ENCODE assay signal across 15 cellular contexts in genomic region chr17:18197535-18198194, GRCh38. TPM values are rescaled to one million over a fixed set of nuclear protein-coding genes. Genes with fewer than 3 reads are reported as not detected.
DNase-seq lines count a peak whose midpoint lies in the region; ATAC-seq and TF ChIP-seq lines count a peak whose summit lies in the region.
"Had no signal": no experiment of that assay in that cellular context is flagged by ENCODE, and none has a peak within 500 bp of the region (broad histone marks: within the 10 kb centered on the region; RNA-seq: fewer than 3 reads in every experiment).

No MANE protein-coding gene starts in this region.

- H3K27ac Mint-ChIP-seq in natural killer cell = peak overlapping the region; percentile 7 to 74
- peak overlapping the region in 1 of 2 donors; percentile 2 for H3K27ac Mint-ChIP-seq in natural killer cell treated with Interleukin-12 subunit alpha and Interleukin-12 subunit beta and Interleukin-15 and Interleukin-18, amount 100 ng/mL, for 72 hours
- H3K27ac Mint-ChIP-seq in activated naive CD8-positive, alpha-beta T cell treated with anti-CD3 and anti-CD28 coated beads, Interleukin-2, amount 10 ng/mL, durations not matched to agents 7 days and 5 days = peak overlapping the region; percentile 16
- peak overlapping the region in 8 of 10 donors; percentile 0 to 84 (median 48) for H3K27ac Mint-ChIP-seq in naive thymus-derived CD8-positive, alpha-beta T cell

- no peaks in the 10 kb centered on the region for H3K9me3 Mint-ChIP-seq in natural killer cell
- H3K9me3 Mint-ChIP-seq in natural killer cell treated with Interleukin-12 subunit alpha and Interleukin-12 subunit beta and Interleukin-15 and Interleukin-18, amount 100 ng/mL, for 72 hours = no peaks in the 10 kb centered on the region
- no peaks in the 10 kb centered on the region for H3K9me3 Mint-ChIP-seq in activated naive CD8-positive, alpha-beta T cell treated with anti-CD3 and anti-CD28 coated beads, Interleukin-2, amount 10 ng/mL, durations not matched to agents 7 days and 5 days
- no peaks in the 10 kb centered on the region for H3K9me3 Mint-ChIP-seq in naive thymus-derived CD8-positive, alpha-beta T cell

- intact Hi-C loops in natural killer cell (cut with micrococcal nuclease) = no loop called here

- ATAC-seq in natural killer cell (no peak), GM19452 (IDR thresholded peaks at IDR 0.05; ENCODE audit: unreplicated experiment) (no peak)
- ATAC-seq in natural killer cell treated with Interleukin-12 subunit alpha and Interleukin-12 subunit beta and Interleukin-15 and Interleukin-18, amount 100 ng/mL, for 72 hours = no peak
- ATAC-seq in activated naive CD8-positive, alpha-beta T cell treated with anti-CD3 and anti-CD28 coated beads, Interleukin-2, amount 10 ng/mL, durations not matched to agents 7 days and 5 days (ENCODE audit: low read depth) = no peak
- no peak for ATAC-seq in naive thymus-derived CD8-positive, alpha-beta T cell
- ATAC-seq: HepG2 had no signal

- no peak overlapping the region for H3K4me3 Mint-ChIP-seq in natural killer cell
- H3K4me3 Mint-ChIP-seq in natural killer cell treated with Interleukin-12 subunit alpha and Interleukin-12 subunit beta and Interleukin-15 and Interleukin-18, amount 100 ng/mL, for 72 hours = no peak overlapping the region
- no peak overlapping the region for H3K4me3 Mint-ChIP-seq in activated naive CD8-positive, alpha-beta T cell treated with anti-CD3 and anti-CD28 coated beads, Interleukin-2, amount 10 ng/mL, durations not matched to agents 7 days and 5 days
- peak overlapping the region in 2 of 10 donors; percentile 34 to 50 for H3K4me3 Mint-ChIP-seq in naive thymus-derived CD8-positive, alpha-beta T cell

- DNase-seq in natural killer cell (no peak), pons (ENCODE audit: low spot score) (no peak), SIG-M5 treated with dmso at 0.1 percent for 504 hours (lab: John Stamatoyannopoulos, UW; ENCODE audit: unreplicated experiment) (no peak)
- DNase-seq in natural killer cell treated with Interleukin-12 subunit alpha and Interleukin-12 subunit beta and Interleukin-15 and Interleukin-18, amount 100 ng/mL, for 72 hours (ENCODE audit: low spot score) = no peak
- DNase-seq in activated naive CD8-positive, alpha-beta T cell treated with anti-CD3 and anti-CD28 coated beads, Interleukin-2, amount 10 ng/mL, durations not matched to agents 7 days and 5 days = no peak
- no peak for DNase-seq in naive thymus-derived CD8-positive, alpha-beta T cell
- DNase-seq: DMS153, HCEC 1CT, MG63, NCI-H1092 treated with DMSO at 0.1 percent for 48 hours, NCI-H1694 treated with DMSO at 0.1 percent for 48 hours, NCI-H748 treated with DMSO at 0.1 percent for 48 hours, PC-9 had no signal

- no peaks in the 10 kb centered on the region for H3K27me3 Mint-ChIP-seq in natural killer cell (ENCODE audit: low read depth in 2 of 2)
- no peaks in the 10 kb centered on the region for H3K27me3 Mint-ChIP-seq in natural killer cell treated with Interleukin-12 subunit alpha and Interleukin-12 subunit beta and Interleukin-15 and Interleukin-18, amount 100 ng/mL, for 72 hours
- H3K27me3 Mint-ChIP-seq in activated naive CD8-positive, alpha-beta T cell treated with anti-CD3 and anti-CD28 coated beads, Interleukin-2, amount 10 ng/mL, durations not matched to agents 7 days and 5 days = no peaks in the 10 kb centered on the region
- H3K27me3 Mint-ChIP-seq in naive thymus-derived CD8-positive, alpha-beta T cell = no peaks in the 10 kb centered on the region

- H3K36me3 Mint-ChIP-seq in natural killer cell = no peaks in the 10 kb centered on the region
- peaks cover 9% of the 10 kb centered on the region for H3K36me3 Mint-ChIP-seq in natural killer cell treated with Interleukin-12 subunit alpha and Interleukin-12 subunit beta and Interleukin-15 and Interleukin-18, amount 100 ng/mL, for 72 hours
- H3K36me3 Mint-ChIP-seq in activated naive CD8-positive, alpha-beta T cell treated with anti-CD3 and anti-CD28 coated beads, Interleukin-2, amount 10 ng/mL, durations not matched to agents 7 days and 5 days = peaks cover 22% of the 10 kb centered on the region
- peaks cover 0 to 85% (median 6%) of the 10 kb centered on the region in 3 donors for H3K36me3 Mint-ChIP-seq in naive thymus-derived CD8-positive, alpha-beta T cell

- POLR2A ChIA-PET in activated naive CD8-positive, alpha-beta T cell treated with anti-CD3 and anti-CD28 coated beads, Interleukin-2, amount 10 ng/mL, durations not matched to agents 7 days and 5 days (lab: Charles Lee) = interaction anchor here (1.1 kb wide), 1 partner anchor 16 kb away, joined by 3 read pairs; no protein-coding TSS in a partner anchor
- POLR2A ChIA-PET in naive thymus-derived CD8-positive, alpha-beta T cell (lab: Charles Lee) = interaction anchor here (1.7 kb wide), 1 partner anchor 15 kb away, joined by 7 read pairs; the partner anchor contains the start of gene ALKBH5

- peaks cover 63% of the 10 kb centered on the region in 2 donors for H3K4me1 Mint-ChIP-seq in natural killer cell
- H3K4me1 Mint-ChIP-seq in natural killer cell treated with Interleukin-12 subunit alpha and Interleukin-12 subunit beta and Interleukin-15 and Interleukin-18, amount 100 ng/mL, for 72 hours (ENCODE audit: low read depth in 2 of 2) = peaks cover 34 to 53% of the 10 kb centered on the region in 2 donors
- H3K4me1 Mint-ChIP-seq in activated naive CD8-positive, alpha-beta T cell treated with anti-CD3 and anti-CD28 coated beads, Interleukin-2, amount 10 ng/mL, durations not matched to agents 7 days and 5 days = peaks cover 23% of the 10 kb centered on the region
- H3K4me1 Mint-ChIP-seq in naive thymus-derived CD8-positive, alpha-beta T cell = peaks cover 41 to 89% (median 69%) of the 10 kb centered on the region in 4 donors

- TF ChIP-seq CTCF in natural killer cell (IDR thresholded peaks at IDR 0.05) = no peak

RNA-seq across cellular contexts. Expression of gene ALKBH5, which starts 14.0 kb away (rescaled TPM):
- total RNA-seq in natural killer cell = 100 to 1,000 TPM in 1 of 3 donors, 10 to 100 TPM in 2; 95.6 to 114 (median 96.7) TPM
- 100 to 1,000 TPM; 121 to 123 TPM for total RNA-seq in natural killer cell treated with Interleukin-12 subunit alpha and Interleukin-12 subunit beta and Interleukin-15 and Interleukin-18, amount 100 ng/mL, for 72 hours
- total RNA-seq in activated naive CD8-positive, alpha-beta T cell treated with anti-CD3 and anti-CD28 coated beads, Interleukin-2, amount 10 ng/mL, durations not matched to agents 7 days and 5 days = 100 to 1,000 TPM; 133 to 134 TPM
- 100 to 1,000 TPM; 109 to 120 TPM for total RNA-seq in naive thymus-derived CD8-positive, alpha-beta T cell
- polyA plus RNA-seq in naive thymus-derived CD8-positive, alpha-beta T cell = 100 to 1,000 TPM; 125 to 148 (median 129) TPM

RNA-seq across cellular contexts. Expression of gene LLGL1, which starts 27.8 kb away (rescaled TPM):
- 10 to 100 TPM; 19.7 to 26.2 (median 25.8) TPM for total RNA-seq in natural killer cell
- 10 to 100 TPM; 16.6 to 23.0 TPM for total RNA-seq in natural killer cell treated with Interleukin-12 subunit alpha and Interleukin-12 subunit beta and Interleukin-15 and Interleukin-18, amount 100 ng/mL, for 72 hours
- total RNA-seq in activated naive CD8-positive, alpha-beta T cell treated with anti-CD3 and anti-CD28 coated beads, Interleukin-2, amount 10 ng/mL, durations not matched to agents 7 days and 5 days = 10 to 100 TPM; 21.3 to 21.6 TPM
- total RNA-seq in naive thymus-derived CD8-positive, alpha-beta T cell = 10 to 100 TPM; 16.8 to 17.3 TPM
- polyA plus RNA-seq in naive thymus-derived CD8-positive, alpha-beta T cell = 1 to 10 TPM; 1.2 to 1.9 (median 1.5) TPM
